Comparison of ENCODE assay signal across 13 cellular contexts in genomic region chr11:74017631-74018030, GRCh38. TPM values are rescaled to one million over a fixed set of nuclear protein-coding genes. Genes with fewer than 3 reads are reported as not detected.
DNase-seq lines count a peak whose midpoint lies in the region; ATAC-seq and TF ChIP-seq lines count a peak whose summit lies in the region.
"Had no signal": no experiment of that assay in that cellular context is flagged by ENCODE, and none has a peak within 500 bp of the region (broad histone marks: within the 10 kb centered on the region; RNA-seq: fewer than 3 reads in every experiment).

No MANE protein-coding gene starts in this region.

- 80% methylated on average over 2 of the region's 3 CpGs; no CpG with 5 or more reads in 1 of the 2 experiments for WGBS in IMR-90 (ENCODE audit: extremely low coverage in 2 of 2, insufficient read length in 1 of 2), 2 experiments
- 86 to 88% methylated on average over 3 of the region's 3 CpGs for WGBS in body of pancreas, 2 donors
- no CpG with 5 or more reads among the region's 3 CpGs for WGBS in right lobe of liver (ENCODE audit: insufficient coverage, low coverage, low lambda C conversion rate, missing lambda C conversion rate)
- 90 to 97% (median 91%) methylated on average over 3 of the region's 3 CpGs for WGBS in spleen, 5 donors

- no peak overlapping the region for H3K4ac ChIP-seq in IMR-90 (ENCODE audit: low read depth, low read length)

- peaks cover 17% of the 10 kb centered on the region for H3K4me1 ChIP-seq in IMR-90 (ENCODE audit: control insufficient read depth, insufficient read depth, low read length)
- peaks cover 30% of the 10 kb centered on the region for H3K4me1 ChIP-seq in body of pancreas
- H3K4me1 ChIP-seq in right lobe of liver, result peaks cover 0 to 27% (median 14%) of the 10 kb centered on the region in 4 donors
- peaks cover 13 to 82% (median 46%) of the 10 kb centered on the region in 6 donors for H3K4me1 ChIP-seq in spleen

- no peak overlapping the region for H3K18ac ChIP-seq in IMR-90 (ENCODE audit: low read depth, low read length)

- no peak overlapping the region for H3K56ac ChIP-seq in IMR-90 (ENCODE audit: extremely low read depth, insufficient read depth, low read length)

- 0 out of 2 replicates have a peak overlapping the region, but pooled peaks have one; percentile 58 for H3K14ac ChIP-seq in IMR-90 (replicated peaks; ENCODE audit: low read depth, low read length)

- H3K9me1 ChIP-seq in IMR-90 (ENCODE audit: insufficient read depth, low read length), result peaks cover 14% of the 10 kb centered on the region

- TF ChIP-seq CTCF in IMR-90 (conservative IDR thresholded peaks at IDR 0.05; ENCODE audit: low read depth, low read length) (no peak), body of pancreas (IDR thresholded peaks at IDR 0.05) (no peak), right lobe of liver (IDR thresholded peaks at IDR 0.05) (no peak), spleen (IDR thresholded peaks at IDR 0.05 in 8 of 11, conservative IDR thresholded peaks at IDR 0.05 in 3 of 11) (no peak)

- DNase-seq in IMR-90, result no peak
- DNase-seq in body of pancreas, result no peak
- DNase-seq in right lobe of liver, result no peak
- no peak for DNase-seq in spleen
- DNase-seq in left colon, result no peak
- no peak for DNase-seq in UCSD-AML1 (lab: John Stamatoyannopoulos, UW; ENCODE audit: unreplicated experiment)
- no peak for DNase-seq in activated T-cell treated with anti-CD3 and anti-CD28 coated beads, Interleukin-2, amount 50 U/mL, for 48 hours
- no peak for DNase-seq in head of caudate nucleus
- DNase-seq: DMS79 treated with DMSO at 0.1 percent for 48 hours, KG1, NCI-H187 treated with DMSO at 0.1 percent for 48 hours, RPMI8226 had no signal

- CTCF ChIA-PET in IMR-90 (lab: Yijun Ruan, JAX), result no interaction called here

- no peak overlapping the region for H3K4me3 ChIP-seq in IMR-90 (ENCODE audit: insufficient read depth, low read depth, low read length)
- no peak overlapping the region for H3K4me3 ChIP-seq in body of pancreas
- no peak overlapping the region for H3K4me3 ChIP-seq in right lobe of liver
- H3K4me3 ChIP-seq in spleen, result no peak overlapping the region
- H3K4me3 ChIP-seq: lung had no signal

- intact Hi-C loops in IMR-90 (cut with micrococcal nuclease), result no loop called here
- intact Hi-C loops in body of pancreas (cut with DNase I), result no loop called here
- intact Hi-C loops in right lobe of liver (cut with DNase I), result no loop called here
- intact Hi-C loops in spleen (cut with DNase I; ENCODE audit: low total_unique reads), result no loop called here
- intact Hi-C loops in left colon (cut with DNase I, micrococcal nuclease), result no loop called here
- intact Hi-C loops in head of caudate nucleus (cut with DNase I), result no loop called here

- peaks cover 3% of the 10 kb centered on the region; the same call in 1 of the 2 replicates for H4K20me1 ChIP-seq in IMR-90 (ENCODE audit: insufficient read depth, low read length)

- H4K8ac ChIP-seq in IMR-90 (ENCODE audit: low read depth in 2 of 2, low read length in 2 of 2), result no peak overlapping the region

- no peak overlapping the region for H2AK9ac ChIP-seq in IMR-90 (replicated peaks; ENCODE audit: low read depth, low read length, poor library complexity)

- in situ Hi-C loops in IMR-90 (cut with MboI; ENCODE audit: low sequenced_read_pairs), result no loop called here

- no peaks in the 10 kb centered on the region for H3K27me3 ChIP-seq in IMR-90 (ENCODE audit: control insufficient read depth, insufficient read depth, low read length)
- no peaks in the 10 kb centered on the region for H3K27me3 ChIP-seq in body of pancreas
- no peaks in the 10 kb centered on the region for H3K27me3 ChIP-seq in right lobe of liver
- no peaks in the 10 kb centered on the region for H3K27me3 ChIP-seq in spleen (replicated peaks in 1 of 7)

- H3K36me3 ChIP-seq in IMR-90 (ENCODE audit: control insufficient read depth, insufficient read depth, low read length) (peaks cover 10% of the 10 kb centered on the region; the same call in 1 of the 2 replicates), body of pancreas (replicated peaks in 1 of 2; ENCODE audit: insufficient read depth in 1 of 2, low read depth in 2 of 2) (no peaks in the 10 kb centered on the region), right lobe of liver (no peaks in the 10 kb centered on the region), spleen (peaks cover 0 to 60% (median 0%) of the 10 kb centered on the region in 6 donors)

- H3K23ac ChIP-seq in IMR-90 (ENCODE audit: low read depth, low read length), result no peak overlapping the region

- H2AK5ac ChIP-seq in IMR-90 (ENCODE audit: low read depth, low read length), result peak overlapping the region; percentile 48; the same call in 1 of the 2 replicates

- no peak overlapping the region for H3K4me2 ChIP-seq in IMR-90 (ENCODE audit: low read depth, low read length)

- H3K9ac ChIP-seq in IMR-90 (ENCODE audit: low read depth, low read length), result no peak overlapping the region

- H2BK120ac ChIP-seq in IMR-90 (ENCODE audit: low read depth, low read length), result no peak overlapping the region

- POLR2A ChIA-PET in IMR-90 (lab: Charles Lee; ENCODE audit: unreplicated experiment), result interaction anchor here (0.8 kb wide), 1 partner anchor 9 kb away, joined by 3 read pairs; no protein-coding TSS in a partner anchor

- H2BK20ac ChIP-seq in IMR-90 (ENCODE audit: low read depth, low read length), result no peak overlapping the region

- no TSS peak for BruUV-seq in IMR-90 (replicated peaks; lab: Mats Ljungman, UMichigan)

- H4K5ac ChIP-seq in IMR-90 (ENCODE audit: low read depth, low read length), result no peak overlapping the region

- H3K9me3 ChIP-seq in IMR-90 (ENCODE audit: control insufficient read depth, insufficient read depth, low read length) (no peaks in the 10 kb centered on the region), body of pancreas (no peaks in the 10 kb centered on the region), right lobe of liver (no peaks in the 10 kb centered on the region), spleen (no peaks in the 10 kb centered on the region)

- dilution Hi-C loops in IMR-90 (cut with HindIII; ENCODE audit: low sequenced_read_pairs, unreplicated experiment), result no loop called here

- no peak overlapping the region for H3K27ac ChIP-seq in IMR-90 (ENCODE audit: insufficient read depth, low read length)
- H3K27ac ChIP-seq in body of pancreas, result peak overlapping the region; percentile 84 to 92 (median 87)
- H3K27ac ChIP-seq in right lobe of liver, result peak overlapping the region in 2 of 3 donors; percentile 80 to 94
- peak overlapping the region in 6 of 8 donors; percentile 54 to 83 (median 78) for H3K27ac ChIP-seq in spleen

- H4K91ac ChIP-seq in IMR-90 (ENCODE audit: insufficient read depth, low read depth, low read length), result no peak overlapping the region

- H2AFZ ChIP-seq in IMR-90 (replicated peaks; ENCODE audit: low read length, poor library complexity), result no peak overlapping the region

- no peak overlapping the region for H2BK5ac ChIP-seq in IMR-90 (ENCODE audit: low read depth, low read length, poor library complexity, severe bottlenecking)

- ATAC-seq in IMR-90 (ENCODE audit: low read depth) (no peak), body of pancreas (no peak), right lobe of liver (no peak), left colon (no peak)

- peaks cover 0 to 12% of the 10 kb centered on the region in 2 experiments; a peak in 2 of 4 replicates for H3K79me1 ChIP-seq in IMR-90 (ENCODE audit: low read depth in 1 of 2, low read length in 2 of 2)

- TF ChIP-seq RAD21 in IMR-90 (IDR thresholded peaks at IDR 0.05; ENCODE audit: low read length), result no peak

- TF ChIP-seq POLR2A in IMR-90 (IDR thresholded peaks at IDR 0.05; ENCODE audit: low read depth, low read length) (no peak), body of pancreas (IDR thresholded peaks at IDR 0.05) (no peak), right lobe of liver (IDR thresholded peaks at IDR 0.05) (no peak), spleen (IDR thresholded peaks at IDR 0.05) (no peak)

- H2BK15ac ChIP-seq in IMR-90 (ENCODE audit: low read depth, low read length), result 0 out of 3 replicates have a peak overlapping the region, but pooled peaks have one; percentile 41

TF ChIP-seq in IMR-90, 13 proteins besides CTCF, POLR2A, EP300 and RAD21:
- TF ChIP-seq MAFK (IDR thresholded peaks at IDR 0.05; ENCODE audit: low read depth, low read length), result no peak
- TF ChIP-seq BHLHE40 (IDR thresholded peaks at IDR 0.05; ENCODE audit: low read depth, low read length), result no peak

RNA-seq across cellular contexts. Expression of gene UCP3, which starts 8.7 kb away (rescaled TPM):
- total RNA-seq in IMR-90 (2012; rRNA removed) (under 0.01 TPM in 2 replicates), body of pancreas (1 to 10 TPM; 1.6 to 2.3 TPM), right lobe of liver (1 to 10 TPM in 2 of 6 experiments, under 1 TPM in 4; 0.20 to 1.5 (median 0.42) TPM), spleen (1 to 10 TPM; 2.0 to 7.1 (median 4.8) TPM), left colon (1 to 10 TPM; 1.1 to 2.4 TPM)
- polyA plus RNA-seq in IMR-90 (2012; rRNA removed) (0.80 TPM in 2 replicates), spleen (1 to 10 TPM in 2 of 3 donors, under 1 TPM in 1; 0.68 to 2.6 (median 1.5) TPM)
- 0.05 and 0.24 TPM in 2 replicates for polyA plus RNA-seq in IMR-90 (2012; cell fraction: cytosol; rRNA removed)
- 5.7 and 10.3 TPM in 2 replicates for polyA plus RNA-seq in IMR-90 (2012; cell fraction: nucleus; rRNA removed; ENCODE audit: low replicate concordance)

RNA-seq across cellular contexts. Expression of gene UCP2, which starts 35.0 kb away (rescaled TPM):
- total RNA-seq in IMR-90 (2012; rRNA removed) (2.0 and 2.2 TPM in 2 replicates), body of pancreas (10 to 100 TPM; 10.9 to 17.1 TPM), right lobe of liver (10 to 100 TPM in 1 of 6 experiments, 1 to 10 TPM in 5; 5.2 to 41.3 (median 8.7) TPM), spleen (100 to 1,000 TPM; 369 to 556 (median 427) TPM), left colon (10 to 100 TPM; 33.9 to 46.7 TPM)
- polyA plus RNA-seq in IMR-90 (2012; rRNA removed) (11.9 and 12.0 TPM in 2 replicates), spleen (100 to 1,000 TPM; 209 to 281 (median 275) TPM)
- polyA plus RNA-seq in IMR-90 (2012; cell fraction: cytosol; rRNA removed), result 11.1 and 16.7 TPM in 2 replicates
- 5.0 and 5.4 TPM in 2 replicates for polyA plus RNA-seq in IMR-90 (2012; cell fraction: nucleus; rRNA removed; ENCODE audit: low replicate concordance)

Comparison
In these comparisons a context has a peak if more than half of its experiments do, and no peak if none do; other contexts are left out.
1. RNA of gene UCP2, which starts 35.0 kb away (total RNA-seq): 369 to 556 TPM in spleen; 33.9 to 46.7 TPM in left colon, 10.9 to 17.1 TPM in body of pancreas, 5.2 to 41.3 TPM in right lobe of liver and 2.0 to 2.2 TPM in IMR-90; every median in the first group is over 4 times any median in the second.